ENCODE assay signal across 23 cellular contexts in the genomic region with DNA sequence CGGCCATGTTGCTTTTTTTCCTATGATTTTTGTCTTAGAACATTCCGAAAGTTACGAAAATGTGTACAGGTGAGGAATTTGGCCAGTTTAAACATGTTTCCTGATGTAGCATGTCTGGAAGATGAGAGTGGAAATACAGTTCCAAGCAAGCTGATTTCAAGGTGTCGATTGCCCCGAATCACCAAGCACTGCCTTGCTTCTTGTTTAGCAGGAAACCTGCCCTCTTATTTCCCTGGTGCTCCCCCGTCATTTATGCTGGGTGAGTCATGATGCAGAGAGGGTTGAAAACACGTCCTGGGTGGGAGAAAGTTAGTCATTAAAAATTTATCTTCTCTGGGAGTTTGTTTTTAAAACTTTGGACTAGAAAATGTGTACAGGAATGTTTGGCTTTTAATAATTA.
DNase-seq lines count a peak whose midpoint lies in the region; ATAC-seq and TF ChIP-seq lines count a peak whose summit lies in the region.
"Had no signal": no experiment of that assay in that cellular context is flagged by ENCODE, and none has a peak within 500 bp of the region (broad histone marks: within the 10 kb centered on the region; RNA-seq: fewer than 3 reads in every experiment).

No MANE protein-coding gene starts in this region.

- ATAC-seq in left cardiac atrium (peak; percentile 44 to 97), lung (ENCODE audit: insufficient read depth, low FRiP score) (peak; percentile 27), HG02870 (IDR thresholded peaks at IDR 0.05; ENCODE audit: unreplicated experiment) (no peak)
- ATAC-seq: PC-3, Right ventricle myocardium inferior, SK-N-SH treated with all-trans-retinoic acid at 6 μM for 48 hours had no signal

- H3K27ac ChIP-seq in left ventricle myocardium inferior (replicated peaks) (no peak overlapping the region), lung (ENCODE audit: low read depth in 1 of 2, low read length in 1 of 2) (no peak overlapping the region)
- H3K27ac ChIP-seq: BLaER1 treated with 17β-estradiol and CSF1 and Interleukin-3, amounts not matched to agents 10 nM and 100 nM; GM23248; SJCRH30 had no signal

- H3K36me3 ChIP-seq in left ventricle myocardium inferior (no peaks in the 10 kb centered on the region), lung (ENCODE audit: control insufficient read depth in 2 of 2, insufficient read depth in 2 of 2, low read length in 2 of 2) (no peaks in the 10 kb centered on the region)
- H3K36me3 ChIP-seq: BLaER1 treated with 17β-estradiol and CSF1 and Interleukin-3, amounts not matched to agents 10 nM and 100 nM; SJCRH30 had no signal

- WGBS in lung, 2 donors: 71 to 72% methylated on average over 7 of the region's 7 CpGs

- H3K4me1 ChIP-seq in left ventricle myocardium inferior (no peaks in the 10 kb centered on the region), lung (ENCODE audit: control insufficient read depth in 2 of 2, insufficient read depth in 2 of 2, low read length in 2 of 2) (no peaks in the 10 kb centered on the region)
- H3K4me1 ChIP-seq: SJCRH30 had no signal

- intact Hi-C loops in left cardiac atrium (cut with DNase I) (no loop called here), left ventricle myocardium inferior (cut with micrococcal nuclease) (no loop called here), posterior vena cava (cut with DNase I) (no loop called here)

- no peak overlapping the region for H3K4me3 ChIP-seq in left ventricle myocardium inferior
- H3K4me3 ChIP-seq in epithelial cell of esophagus (ENCODE audit: low read length): no peak overlapping the region
- no peak overlapping the region for H3K4me3 ChIP-seq in lung
- H3K4me3 ChIP-seq: BLaER1 treated with 17β-estradiol and CSF1 and Interleukin-3, amounts not matched to agents 10 nM and 100 nM; GM23248; SJCRH30 had no signal

- H3K27me3 ChIP-seq in left ventricle myocardium inferior (ENCODE audit: low read depth): no peaks in the 10 kb centered on the region
- H3K27me3 ChIP-seq in lung (ENCODE audit: control insufficient read depth, insufficient read depth): no peaks in the 10 kb centered on the region
- H3K27me3 ChIP-seq: SJCRH30 had no signal

- H3K9me3 ChIP-seq in left ventricle myocardium inferior (replicated peaks): peaks cover 16% of the 10 kb centered on the region
- no peaks in the 10 kb centered on the region for H3K9me3 ChIP-seq in lung (ENCODE audit: control insufficient read depth in 2 of 2, insufficient read depth in 1 of 2, low read length in 1 of 2)
- H3K9me3 ChIP-seq: SJCRH30 had no signal

- TF ChIP-seq CTCF in left ventricle myocardium inferior (IDR thresholded peaks at IDR 0.05; ENCODE audit: borderline replicate concordance) (no peak), epithelial cell of esophagus (IDR thresholded peaks at IDR 0.05; ENCODE audit: insufficient read depth, low read depth, low read length, missing control alignments) (no peak), lung (IDR thresholded peaks at IDR 0.05; ENCODE audit: control extremely low read depth, extremely low read depth) (no peak)

- no peak for DNase-seq in left cardiac atrium
- DNase-seq in left ventricle myocardium inferior: no peak
- peak; percentile 28 for DNase-seq in epithelial cell of esophagus (ENCODE audit: low read depth)
- DNase-seq in lung (ENCODE audit: low spot score): no peak
- DNase-seq in posterior vena cava (ENCODE audit: low spot score): no peak
- DNase-seq in midbrain (lab: John Stamatoyannopoulos, UW): no peak
- DNase-seq: CD4-positive, alpha-beta T cell; GM23248; H7; IMR-90; KG1; NCI-H1048; NCI-H1417; NCI-H1694; NCI-H2029 treated with DMSO at 0.1 percent for 48 hours; NCI-H345; NCI-H510A treated with DMSO at 0.1 percent for 48 hours; PC-3; SJCRH30 had no signal
